In the genomic region with DNA sequence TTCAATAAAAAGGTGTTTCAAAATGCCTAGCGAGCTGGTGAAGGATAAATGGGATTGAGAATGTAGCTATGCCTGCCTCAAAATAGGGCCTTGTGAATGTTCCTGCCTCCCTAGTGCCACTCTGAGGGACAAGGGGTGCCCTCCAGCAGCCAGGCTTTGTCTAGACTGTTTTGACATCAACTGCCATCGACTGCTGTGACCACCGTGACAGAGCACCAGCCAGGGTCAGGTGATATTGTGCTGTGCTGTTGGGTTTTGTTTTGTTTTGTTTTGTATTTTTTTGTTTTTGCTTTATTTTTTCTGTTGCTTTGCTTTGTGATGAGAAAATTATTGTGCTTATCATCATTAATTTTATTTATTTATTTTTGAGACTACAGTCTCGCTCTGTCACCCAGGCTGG, we compare ENCODE assay signal across 1 cellular context.
TF ChIP-seq lines count a peak whose summit lies in the region.

No MANE protein-coding gene starts in this region.

TF ChIP-seq in HepG2, 621 proteins besides CTCF, POLR2A, EP300 and RAD21 (continued from another document):
- TF ChIP-seq HBP1 (CRISPR knock-in tag; IDR thresholded peaks at IDR 0.05; ENCODE audit: low read depth), result no peak
- no peak for TF ChIP-seq ARNT (IDR thresholded peaks at IDR 0.05)
- TF ChIP-seq LBX2 (CRISPR knock-in tag; IDR thresholded peaks at IDR 0.05; ENCODE audit: borderline replicate concordance), result no peak
- TF ChIP-seq MIER2 (CRISPR knock-in tag; IDR thresholded peaks at IDR 0.05), result no peak
- no peak for TF ChIP-seq ZNF580 (CRISPR knock-in tag; IDR thresholded peaks at IDR 0.05; ENCODE audit: borderline replicate concordance, low read depth)
- no peak for TF ChIP-seq FOSL1 (CRISPR knock-in tag; IDR thresholded peaks at IDR 0.05; ENCODE audit: borderline replicate concordance)
- TF ChIP-seq, protein P1, sequence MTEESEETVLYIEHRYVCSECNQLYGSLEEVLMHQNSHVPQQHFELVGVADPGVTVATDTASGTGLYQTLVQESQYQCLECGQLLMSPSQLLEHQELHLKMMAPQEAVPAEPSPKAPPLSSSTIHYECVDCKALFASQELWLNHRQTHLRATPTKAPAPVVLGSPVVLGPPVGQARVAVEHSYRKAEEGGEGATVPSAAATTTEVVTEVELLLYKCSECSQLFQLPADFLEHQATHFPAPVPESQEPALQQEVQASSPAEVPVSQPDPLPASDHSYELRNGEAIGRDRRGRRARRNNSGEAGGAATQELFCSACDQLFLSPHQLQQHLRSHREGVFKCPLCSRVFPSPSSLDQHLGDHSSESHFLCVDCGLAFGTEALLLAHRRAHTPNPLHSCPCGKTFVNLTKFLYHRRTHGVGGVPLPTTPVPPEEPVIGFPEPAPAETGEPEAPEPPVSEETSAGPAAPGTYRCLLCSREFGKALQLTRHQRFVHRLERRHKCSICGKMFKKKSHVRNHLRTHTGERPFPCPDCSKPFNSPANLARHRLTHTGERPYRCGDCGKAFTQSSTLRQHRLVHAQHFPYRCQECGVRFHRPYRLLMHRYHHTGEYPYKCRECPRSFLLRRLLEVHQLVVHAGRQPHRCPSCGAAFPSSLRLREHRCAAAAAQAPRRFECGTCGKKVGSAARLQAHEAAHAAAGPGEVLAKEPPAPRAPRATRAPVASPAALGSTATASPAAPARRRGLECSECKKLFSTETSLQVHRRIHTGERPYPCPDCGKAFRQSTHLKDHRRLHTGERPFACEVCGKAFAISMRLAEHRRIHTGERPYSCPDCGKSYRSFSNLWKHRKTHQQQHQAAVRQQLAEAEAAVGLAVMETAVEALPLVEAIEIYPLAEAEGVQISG (CRISPR knock-in tag; IDR thresholded peaks at IDR 0.05), result no peak
- TF ChIP-seq PREB (CRISPR knock-in tag; IDR thresholded peaks at IDR 0.05), result no peak
TF ChIP-seq in HepG2: peak in this region for 0.
